ENCODE assay signal across 1 cellular context in genomic region chr3:196942226-196942914, GRCh38.
TF ChIP-seq lines count a peak whose summit lies in the region.

TSS of gene NCBP2 (minus strand) at chr3:196942528. CDS start at chr3:196942503, 25 bp downstream.

TF ChIP-seq in HepG2, 621 proteins besides CTCF, POLR2A, EP300 and RAD21 (continued from another document and continues in another):
- TF ChIP-seq GFI1 (CRISPR knock-in tag; IDR thresholded peaks at IDR 0.05; ENCODE audit: borderline replicate concordance) (peak; percentile 62), MYPOP (CRISPR knock-in tag; IDR thresholded peaks at IDR 0.05) (peak; percentile 70; the same call in 1 of the 2 replicates), ZNF331 (CRISPR knock-in tag; IDR thresholded peaks at IDR 0.05) (peak; percentile 88; the same call in 1 of the 2 replicates), MYC (CRISPR knock-in tag; IDR thresholded peaks at IDR 0.05; ENCODE audit: borderline replicate concordance) (peak; percentile 100), ZBTB46 (CRISPR knock-in tag; IDR thresholded peaks at IDR 0.05; ENCODE audit: borderline replicate concordance) (no peak), ZNF317 (CRISPR knock-in tag; IDR thresholded peaks at IDR 0.05) (peak; percentile 90), CHD4 (IDR thresholded peaks at IDR 0.05; ENCODE audit: borderline replicate concordance, low read length) (no peak), KDM5A (IDR thresholded peaks at IDR 0.05; ENCODE audit: borderline replicate concordance, low read length) (peak; percentile 96), SIN3A (IDR thresholded peaks at IDR 0.05; ENCODE audit: borderline replicate concordance, low read depth, low read length) (peak; percentile 93; the same call in 1 of the 2 replicates), IKZF4 (CRISPR knock-in tag; IDR thresholded peaks at IDR 0.05; ENCODE audit: borderline replicate concordance, low read depth, not compliant biosample characterization) (no peak), ISX (CRISPR knock-in tag; conservative IDR thresholded peaks at IDR 0.05) (0 out of 2 replicates have a peak, but pooled peaks have one; percentile 20), ZSCAN22 (CRISPR knock-in tag; IDR thresholded peaks at IDR 0.05) (no peak), NFATC3 (CRISPR knock-in tag; IDR thresholded peaks at IDR 0.05) (peak; percentile 90), ZBTB39 (CRISPR knock-in tag; IDR thresholded peaks at IDR 0.05) (peak; percentile 74), ZNF496 (CRISPR knock-in tag; IDR thresholded peaks at IDR 0.05; ENCODE audit: insufficient replicate concordance) (no peak), RARG (CRISPR knock-in tag; IDR thresholded peaks at IDR 0.05; ENCODE audit: low read depth) (no peak), EED (CRISPR knock-in tag; IDR thresholded peaks at IDR 0.05) (no peak; the same call in 1 of the 2 replicates), ZNF776 (CRISPR knock-in tag; IDR thresholded peaks at IDR 0.05) (peak; percentile 97), ZNF3 (CRISPR knock-in tag; IDR thresholded peaks at IDR 0.05) (peak; percentile 27; the same call in 1 of the 2 replicates), BATF2 (CRISPR knock-in tag; IDR thresholded peaks at IDR 0.05) (peak; percentile 31; the same call in 1 of the 2 replicates), AKAP8 (CRISPR knock-in tag; IDR thresholded peaks at IDR 0.05) (no peak; the same call in none of the 2 replicates), ZNF205 (CRISPR knock-in tag; IDR thresholded peaks at IDR 0.05) (peak; percentile 86), CC2D1A (CRISPR knock-in tag; IDR thresholded peaks at IDR 0.05) (no peak), RELA (CRISPR knock-in tag; IDR thresholded peaks at IDR 0.05) (0 out of 2 replicates have a peak, but pooled peaks have one; percentile 79), ZNF878 (CRISPR knock-in tag; IDR thresholded peaks at IDR 0.05) (0 out of 2 replicates have a peak, but pooled peaks have one; percentile 26), PATZ1 (CRISPR knock-in tag; IDR thresholded peaks at IDR 0.05) (peak; percentile 46), ZBTB20 (CRISPR knock-in tag; IDR thresholded peaks at IDR 0.05; ENCODE audit: borderline replicate concordance, low read depth) (peak; percentile 57; the same call in 1 of the 2 replicates), NPAS2 (CRISPR knock-in tag; IDR thresholded peaks at IDR 0.05; ENCODE audit: borderline replicate concordance) (no peak), ZBTB34 (CRISPR knock-in tag; IDR thresholded peaks at IDR 0.05) (peak; percentile 78), SMARCC2 (IDR thresholded peaks at IDR 0.05) (no peak), ZNF644 (CRISPR knock-in tag; IDR thresholded peaks at IDR 0.05; ENCODE audit: low read depth) (no peak), PRPF4 (IDR thresholded peaks at IDR 0.05; ENCODE audit: low read depth, low read length, poor library complexity, severe bottlenecking) (no peak), PTBP1 (IDR thresholded peaks at IDR 0.05; ENCODE audit: low read depth, low read length, poor library complexity, severe bottlenecking) (peak; percentile 58), IRF9 (CRISPR knock-in tag; IDR thresholded peaks at IDR 0.05; ENCODE audit: borderline replicate concordance) (peak; percentile 41; the same call in 1 of the 2 replicates), POLR2G (IDR thresholded peaks at IDR 0.05; ENCODE audit: low read depth, low read length) (peak; percentile 83), STAT5B (CRISPR knock-in tag; IDR thresholded peaks at IDR 0.05) (0 out of 2 replicates have a peak, but pooled peaks have one; percentile 56), ZNF777 (CRISPR knock-in tag; IDR thresholded peaks at IDR 0.05) (peak; percentile 41; the same call in 1 of the 2 replicates), GRHL1 (CRISPR knock-in tag; conservative IDR thresholded peaks at IDR 0.05) (no peak)
- TF ChIP-seq, protein P1, sequence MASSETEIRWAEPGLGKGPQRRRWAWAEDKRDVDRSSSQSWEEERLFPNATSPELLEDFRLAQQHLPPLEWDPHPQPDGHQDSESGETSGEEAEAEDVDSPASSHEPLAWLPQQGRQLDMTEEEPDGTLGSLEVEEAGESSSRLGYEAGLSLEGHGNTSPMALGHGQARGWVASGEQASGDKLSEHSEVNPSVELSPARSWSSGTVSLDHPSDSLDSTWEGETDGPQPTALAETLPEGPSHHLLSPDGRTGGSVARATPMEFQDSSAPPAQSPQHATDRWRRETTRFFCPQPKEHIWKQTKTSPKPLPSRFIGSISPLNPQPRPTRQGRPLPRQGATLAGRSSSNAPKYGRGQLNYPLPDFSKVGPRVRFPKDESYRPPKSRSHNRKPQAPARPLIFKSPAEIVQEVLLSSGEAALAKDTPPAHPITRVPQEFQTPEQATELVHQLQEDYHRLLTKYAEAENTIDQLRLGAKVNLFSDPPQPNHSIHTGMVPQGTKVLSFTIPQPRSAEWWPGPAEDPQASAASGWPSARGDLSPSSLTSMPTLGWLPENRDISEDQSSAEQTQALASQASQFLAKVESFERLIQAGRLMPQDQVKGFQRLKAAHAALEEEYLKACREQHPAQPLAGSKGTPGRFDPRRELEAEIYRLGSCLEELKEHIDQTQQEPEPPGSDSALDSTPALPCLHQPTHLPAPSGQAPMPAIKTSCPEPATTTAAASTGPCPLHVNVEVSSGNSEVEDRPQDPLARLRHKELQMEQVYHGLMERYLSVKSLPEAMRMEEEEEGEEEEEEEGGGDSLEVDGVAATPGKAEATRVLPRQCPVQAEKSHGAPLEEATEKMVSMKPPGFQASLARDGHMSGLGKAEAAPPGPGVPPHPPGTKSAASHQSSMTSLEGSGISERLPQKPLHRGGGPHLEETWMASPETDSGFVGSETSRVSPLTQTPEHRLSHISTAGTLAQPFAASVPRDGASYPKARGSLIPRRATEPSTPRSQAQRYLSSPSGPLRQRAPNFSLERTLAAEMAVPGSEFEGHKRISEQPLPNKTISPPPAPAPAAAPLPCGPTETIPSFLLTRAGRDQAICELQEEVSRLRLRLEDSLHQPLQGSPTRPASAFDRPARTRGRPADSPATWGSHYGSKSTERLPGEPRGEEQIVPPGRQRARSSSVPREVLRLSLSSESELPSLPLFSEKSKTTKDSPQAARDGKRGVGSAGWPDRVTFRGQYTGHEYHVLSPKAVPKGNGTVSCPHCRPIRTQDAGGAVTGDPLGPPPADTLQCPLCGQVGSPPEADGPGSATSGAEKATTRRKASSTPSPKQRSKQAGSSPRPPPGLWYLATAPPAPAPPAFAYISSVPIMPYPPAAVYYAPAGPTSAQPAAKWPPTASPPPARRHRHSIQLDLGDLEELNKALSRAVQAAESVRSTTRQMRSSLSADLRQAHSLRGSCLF (CRISPR knock-in tag; IDR thresholded peaks at IDR 0.05; ENCODE audit: borderline replicate concordance): no peak
- TF ChIP-seq, protein P2, sequence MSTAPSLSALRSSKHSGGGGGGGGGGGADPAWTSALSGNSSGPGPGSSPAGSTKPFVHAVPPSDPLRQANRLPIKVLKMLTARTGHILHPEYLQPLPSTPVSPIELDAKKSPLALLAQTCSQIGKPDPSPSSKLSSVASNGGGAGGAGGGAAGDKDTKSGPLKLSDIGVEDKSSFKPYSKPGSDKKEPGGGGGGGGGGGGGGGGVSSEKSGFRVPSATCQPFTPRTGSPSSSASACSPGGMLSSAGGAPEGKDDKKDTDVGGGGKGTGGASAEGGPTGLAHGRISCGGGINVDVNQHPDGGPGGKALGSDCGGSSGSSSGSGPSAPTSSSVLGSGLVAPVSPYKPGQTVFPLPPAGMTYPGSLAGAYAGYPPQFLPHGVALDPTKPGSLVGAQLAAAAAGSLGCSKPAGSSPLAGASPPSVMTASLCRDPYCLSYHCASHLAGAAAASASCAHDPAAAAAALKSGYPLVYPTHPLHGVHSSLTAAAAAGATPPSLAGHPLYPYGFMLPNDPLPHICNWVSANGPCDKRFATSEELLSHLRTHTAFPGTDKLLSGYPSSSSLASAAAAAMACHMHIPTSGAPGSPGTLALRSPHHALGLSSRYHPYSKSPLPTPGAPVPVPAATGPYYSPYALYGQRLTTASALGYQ (CRISPR knock-in tag; IDR thresholded peaks at IDR 0.05): peak; percentile 36; the same call in 1 of the 2 replicates
